9 cellular contexts compared by ENCODE assay signal in the genomic region with DNA sequence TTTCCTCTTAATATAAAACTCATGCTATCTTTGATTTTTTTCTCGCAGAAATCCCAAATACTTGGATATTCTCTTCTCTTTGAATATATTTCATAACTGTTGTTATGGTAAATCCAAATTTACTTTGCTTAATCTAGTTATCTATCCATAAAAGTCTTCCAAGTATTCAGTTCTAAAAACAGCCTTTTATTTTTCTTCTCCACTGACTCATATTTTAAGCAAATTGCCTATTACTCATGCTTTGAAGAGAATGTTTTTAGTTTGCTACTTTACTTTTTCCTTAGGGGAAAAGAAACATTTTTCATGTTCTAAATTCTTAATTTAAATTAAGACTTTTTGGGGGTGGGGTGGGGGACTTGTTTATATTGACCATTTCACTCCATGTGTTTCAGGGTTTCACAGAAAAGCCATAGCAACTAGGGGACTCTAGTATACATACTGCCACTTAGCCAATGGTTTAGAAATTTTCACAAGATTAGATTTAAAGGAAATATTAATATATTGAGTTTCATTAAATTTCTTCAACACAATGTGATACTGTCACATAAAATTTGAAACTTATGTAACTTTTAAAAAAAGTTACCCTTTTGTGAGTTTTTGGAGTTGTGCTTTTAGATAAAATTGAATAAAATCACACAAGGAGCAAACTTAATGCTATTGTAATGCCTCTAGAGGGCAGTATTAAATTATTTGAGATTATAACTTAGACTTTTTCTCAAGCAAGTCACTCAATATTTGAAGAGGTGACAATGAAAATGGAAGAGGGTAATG.
DNase-seq lines count a peak whose midpoint lies in the region; ATAC-seq and TF ChIP-seq lines count a peak whose summit lies in the region.
"Had no signal": no experiment of that assay in that cellular context is flagged by ENCODE, and none has a peak within 500 bp of the region (broad histone marks: within the 10 kb centered on the region; RNA-seq: fewer than 3 reads in every experiment).

No MANE protein-coding gene starts in this region.

- peak; percentile 73 for TF ChIP-seq RAD21 in SK-N-SH (IDR thresholded peaks at IDR 0.05; ENCODE audit: low read length)

- H3K79me2 ChIP-seq in SK-N-SH (ENCODE audit: insufficient read depth): no peaks in the 10 kb centered on the region

- peak overlapping the region; percentile 68; the same call in 1 of the 2 replicates for H3K4me2 ChIP-seq in SK-N-SH

- H3K27me3 ChIP-seq in SK-N-SH (ENCODE audit: insufficient read depth) (no peaks in the 10 kb centered on the region), MG63 (no peaks in the 10 kb centered on the region)
- H3K27me3 ChIP-seq: SJSA1 had no signal

- DNase-seq in GM12864 (ENCODE audit: low read depth) (no peak), HS-5 (ENCODE audit: low read depth) (peak; percentile 13), SK-N-SH (peak; percentile 25), iris pigment epithelial cell (ENCODE audit: low read depth) (peak; percentile 23), MG63 (no peak), middle frontal gyrus (ENCODE audit: extremely low spot score, low spot score) (no peak)

- POLR2A ChIA-PET in SK-N-SH (lab: Yijun Ruan, JAX): no interaction called here

- CTCF ChIA-PET in SK-N-SH (lab: Yijun Ruan, JAX): interaction anchor here (0.6 to 1.5 kb wide), 17 partner anchors 8 to 1872 kb away, joined by 3 to 8 read pairs (median 3); no protein-coding TSS in a partner anchor

- peak overlapping the region; percentile 48; the same call in 1 of the 2 replicates for H2AFZ ChIP-seq in SK-N-SH (ENCODE audit: low read depth)

- no peak overlapping the region for H3K9ac ChIP-seq in SK-N-SH

- H3K4me3 ChIP-seq in GM12864 (ENCODE audit: low read depth, low read length) (no peak overlapping the region), SK-N-SH (ENCODE audit: low read depth in 2 of 2, low read length in 1 of 2) (no peak overlapping the region; a peak in 1 of 4 replicates), MG63 (no peak overlapping the region)
- H3K4me3 ChIP-seq: SJSA1 had no signal

- ATAC-seq in GM21737 (IDR thresholded peaks at IDR 0.05; ENCODE audit: unreplicated experiment) (no peak), GM21576 (IDR thresholded peaks at IDR 0.05; ENCODE audit: unreplicated experiment) (no peak)

- H3K27ac ChIP-seq in SK-N-SH (ENCODE audit: low read depth in 2 of 2, low read length in 1 of 2): peak overlapping the region; percentile 53 to 80
- H3K27ac ChIP-seq: SJSA1 had no signal

- H3K4me1 ChIP-seq in SK-N-SH (ENCODE audit: control insufficient read depth in 1 of 2, insufficient read depth in 2 of 2, low read depth in 1 of 2, low read length in 1 of 2): peaks cover 0 to 9% of the 10 kb centered on the region in 2 experiments; a peak in 2 of 4 replicates
- H3K4me1 ChIP-seq: SJSA1 had no signal

- TF ChIP-seq CTCF in GM12864 (IDR thresholded peaks at IDR 0.05; ENCODE audit: low read depth, low read length, missing control alignments) (peak; percentile 25), SK-N-SH (IDR thresholded peaks at IDR 0.05) (peak; percentile 84)

- H4K20me1 ChIP-seq in SK-N-SH (ENCODE audit: insufficient read depth): no peaks in the 10 kb centered on the region

- H3F3A ChIP-seq in SK-N-SH (replicated peaks; ENCODE audit: insufficient read depth): peaks cover 13% of the 10 kb centered on the region

- H3K9me2 ChIP-seq in SK-N-SH: no peaks in the 10 kb centered on the region

- H3K9me3 ChIP-seq in SK-N-SH (no peaks in the 10 kb centered on the region), MG63 (no peaks in the 10 kb centered on the region)
- H3K9me3 ChIP-seq: SJSA1 had no signal

- TF ChIP-seq EP300 in SK-N-SH (IDR thresholded peaks at IDR 0.05; ENCODE audit: borderline replicate concordance in 1 of 2, low read depth in 1 of 2, low read length in 1 of 2): peak in 1 of 2 experiments; percentile 21; a peak in 1 of 4 replicates

- 51% methylated on average over 1 of the region's 1 CpG for WGBS in SK-N-SH (ENCODE audit: low lambda C conversion rate)

- H3K36me3 ChIP-seq in SK-N-SH (replicated peaks in 1 of 2; ENCODE audit: control insufficient read depth in 1 of 2, insufficient read depth in 2 of 2, low read length in 1 of 2) (no peaks in the 10 kb centered on the region), MG63 (no peaks in the 10 kb centered on the region)
- H3K36me3 ChIP-seq: SJSA1 had no signal

TF ChIP-seq in SK-N-SH, 30 proteins besides CTCF, POLR2A, EP300 and RAD21:
- TF ChIP-seq TCF12 (IDR thresholded peaks at IDR 0.05) (peak; percentile 14; the same call in 1 of the 2 replicates), RCOR1 (IDR thresholded peaks at IDR 0.05; ENCODE audit: low read length) (no peak), JUND (IDR thresholded peaks at IDR 0.05) (peak; percentile 57), TAF1 (IDR thresholded peaks at IDR 0.05; ENCODE audit: borderline replicate concordance, low read depth, low read length) (no peak), TEAD4 (IDR thresholded peaks at IDR 0.05; ENCODE audit: borderline replicate concordance, insufficient read depth) (no peak), FOSL2 (IDR thresholded peaks at IDR 0.05; ENCODE audit: borderline replicate concordance, low read depth) (peak; percentile 48; the same call in 1 of the 2 replicates), MXI1 (IDR thresholded peaks at IDR 0.05; ENCODE audit: low read depth, low read length) (no peak), MEF2A (IDR thresholded peaks at IDR 0.05; ENCODE audit: borderline replicate concordance, low read depth) (peak; percentile 38; the same call in 1 of the 2 replicates), SMC3 (IDR thresholded peaks at IDR 0.05; ENCODE audit: low read depth, low read length) (peak; percentile 30), ELF1 (IDR thresholded peaks at IDR 0.05) (no peak)
- TF ChIP-seq, protein P1, sequence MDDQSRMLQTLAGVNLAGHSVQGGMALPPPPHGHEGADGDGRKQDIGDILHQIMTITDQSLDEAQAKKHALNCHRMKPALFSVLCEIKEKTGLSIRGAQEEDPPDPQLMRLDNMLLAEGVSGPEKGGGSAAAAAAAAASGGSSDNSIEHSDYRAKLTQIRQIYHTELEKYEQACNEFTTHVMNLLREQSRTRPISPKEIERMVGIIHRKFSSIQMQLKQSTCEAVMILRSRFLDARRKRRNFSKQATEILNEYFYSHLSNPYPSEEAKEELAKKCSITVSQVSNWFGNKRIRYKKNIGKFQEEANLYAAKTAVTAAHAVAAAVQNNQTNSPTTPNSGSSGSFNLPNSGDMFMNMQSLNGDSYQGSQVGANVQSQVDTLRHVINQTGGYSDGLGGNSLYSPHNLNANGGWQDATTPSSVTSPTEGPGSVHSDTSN (IDR thresholded peaks at IDR 0.05): 0 out of 2 replicates have a peak, but pooled peaks have one; percentile 7

Comparison
In these comparisons a context has a peak if more than half of its experiments do, and no peak if none do; other contexts are left out.
1. DNase-seq: peak in HS-5 (single experiment), SK-N-SH (single experiment) and iris pigment epithelial cell (single experiment); none in GM12864 (single experiment), MG63 (single experiment) and middle frontal gyrus (single experiment).